11 cellular contexts compared by ENCODE assay signal in the genomic region with DNA sequence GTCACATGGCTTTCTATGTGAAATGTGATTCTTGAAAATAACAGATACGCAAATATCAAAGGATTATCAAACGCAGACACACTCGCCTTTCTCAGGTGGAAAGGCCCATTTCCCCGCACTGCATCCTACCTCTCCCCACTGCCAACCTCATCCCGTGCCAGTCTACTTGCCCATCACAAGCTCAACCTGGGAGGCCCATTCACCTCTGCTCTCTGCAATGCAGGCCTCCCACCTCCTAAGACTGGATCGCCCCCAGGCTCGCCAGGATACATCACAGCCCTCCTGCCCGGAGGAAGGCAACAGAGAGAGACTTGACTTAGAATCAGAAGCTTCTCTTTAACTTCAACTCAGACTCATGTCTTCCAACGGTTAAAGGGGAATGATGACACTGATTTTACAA. TPM values are rescaled to one million over a fixed set of nuclear protein-coding genes. Genes with fewer than 3 reads are reported as not detected.
DNase-seq lines count a peak whose midpoint lies in the region; ATAC-seq and TF ChIP-seq lines count a peak whose summit lies in the region.
"Had no signal": no experiment of that assay in that cellular context is flagged by ENCODE, and none has a peak within 500 bp of the region (broad histone marks: within the 10 kb centered on the region; RNA-seq: fewer than 3 reads in every experiment).

No MANE protein-coding gene starts in this region.

- POLR2A ChIA-PET in AG04450 (lab: Yijun Ruan, JAX) = interaction anchor here (0.7 to 1.0 kb wide), 4 partner anchors 34 to 1333 kb away, joined by 3 to 5 read pairs (median 3); partner anchors contain the start of gene APLP2

- no peaks in the 10 kb centered on the region for H3K9me3 ChIP-seq in AG04450 (ENCODE audit: control insufficient read depth, insufficient read depth, low read length)
- peaks cover 6% of the 10 kb centered on the region for H3K9me3 ChIP-seq in endodermal cell (ENCODE audit: control insufficient read depth, low read length)
- H3K9me3 ChIP-seq: neutrophil had no signal

- H3K4me1 ChIP-seq in endodermal cell (ENCODE audit: control insufficient read depth, insufficient read depth, low read length) = no peaks in the 10 kb centered on the region

- CTCF ChIA-PET in AG04450 (lab: Charles Lee) = interaction anchor here (0.6 to 1.1 kb wide), 3 partner anchors 12 to 270 kb away, joined by 3 to 4 read pairs (median 3); no protein-coding TSS in a partner anchor

- H3K27ac Mint-ChIP-seq in endodermal cell (peak overlapping the region; percentile 88), neural crest cell (ENCODE audit: unreplicated experiment) (peak overlapping the region; percentile 80)
- no peak overlapping the region for H3K27ac Mint-ChIP-seq in stimulated activated memory B cell treated with anti-CD40 and anti-IgM and Interleukin-4, amounts not matched to agents 10 μg/mL and 1 μg/mL and 100 μg/mL, for 72 hours

- no peak for DNase-seq in AG04450 (ENCODE audit: low read depth, low spot score)
- DNase-seq in HK-2 (ENCODE audit: unreplicated experiment) = peak; percentile 16
- peak; percentile 57 for DNase-seq in endodermal cell
- DNase-seq in neural crest cell (ENCODE audit: low read depth, low spot score) = no peak
- no peak for DNase-seq in COR-L47 (lab: John Stamatoyannopoulos, UW)
- no peak for DNase-seq in NCI-H1417 (lab: John Stamatoyannopoulos, UW)
- DNase-seq: activated CD4-positive, alpha-beta T cell treated with anti-CD3 and anti-CD28 coated beads for 48 hours; hippocampal formation had no signal

- ATAC-seq in HG03571 (IDR thresholded peaks at IDR 0.05; ENCODE audit: unreplicated experiment) = no peak
- ATAC-seq in stimulated activated memory B cell treated with anti-CD40 and anti-IgM and Interleukin-4, amounts not matched to agents 10 μg/mL and 1 μg/mL and 100 μg/mL, for 72 hours = no peak

- H3K4me1 Mint-ChIP-seq in endodermal cell (peaks cover 13% of the 10 kb centered on the region), neural crest cell (peaks cover 9% of the 10 kb centered on the region)
- H3K4me1 Mint-ChIP-seq in stimulated activated memory B cell treated with anti-CD40 and anti-IgM and Interleukin-4, amounts not matched to agents 10 μg/mL and 1 μg/mL and 100 μg/mL, for 72 hours = no peaks in the 10 kb centered on the region

- H3K27me3 Mint-ChIP-seq in endodermal cell (ENCODE audit: insufficient read depth) (no peaks in the 10 kb centered on the region), neural crest cell (ENCODE audit: low read depth) (no peaks in the 10 kb centered on the region)
- no peaks in the 10 kb centered on the region for H3K27me3 Mint-ChIP-seq in stimulated activated memory B cell treated with anti-CD40 and anti-IgM and Interleukin-4, amounts not matched to agents 10 μg/mL and 1 μg/mL and 100 μg/mL, for 72 hours

- H3K27me3 ChIP-seq in AG04450 (ENCODE audit: control insufficient read depth, insufficient read depth, low read length) = no peaks in the 10 kb centered on the region
- H3K27me3 ChIP-seq in endodermal cell (ENCODE audit: control insufficient read depth, insufficient read depth, low read length, poor library complexity, severe bottlenecking) = no peaks in the 10 kb centered on the region
- H3K27me3 ChIP-seq: neutrophil had no signal

- WGBS in endodermal cell (ENCODE audit: insufficient coverage in 1 of 2, insufficient read length in 1 of 2), 2 experiments = 80 to 90% methylated on average over 1 to 9 of the region's 9 CpGs

- H3K27ac ChIP-seq in AG04450 (ENCODE audit: low read depth, low read length) (peak overlapping the region; percentile 52), endodermal cell (ENCODE audit: low read depth, low read length) (peak overlapping the region; percentile 70)
- H3K27ac ChIP-seq: neutrophil had no signal

- H3K36me3 Mint-ChIP-seq in endodermal cell (ENCODE audit: low read depth) (peaks cover 70% of the 10 kb centered on the region), neural crest cell (ENCODE audit: low read depth) (peaks cover 32% of the 10 kb centered on the region)
- peaks cover 63% of the 10 kb centered on the region for H3K36me3 Mint-ChIP-seq in stimulated activated memory B cell treated with anti-CD40 and anti-IgM and Interleukin-4, amounts not matched to agents 10 μg/mL and 1 μg/mL and 100 μg/mL, for 72 hours

- TF ChIP-seq CTCF in AG04450 (IDR thresholded peaks at IDR 0.05; ENCODE audit: low read depth, low read length) (no peak), endodermal cell (conservative IDR thresholded peaks at IDR 0.05) (no peak), neural crest cell (conservative IDR thresholded peaks at IDR 0.05) (no peak)

- H3K36me3 ChIP-seq in endodermal cell (ENCODE audit: control insufficient read depth, insufficient read depth, low read length) = peaks cover 66% of the 10 kb centered on the region

- H3K4me3 Mint-ChIP-seq in endodermal cell (no peak overlapping the region), neural crest cell (no peak overlapping the region)
- H3K4me3 Mint-ChIP-seq in stimulated activated memory B cell treated with anti-CD40 and anti-IgM and Interleukin-4, amounts not matched to agents 10 μg/mL and 1 μg/mL and 100 μg/mL, for 72 hours = no peak overlapping the region

- H3K9me3 Mint-ChIP-seq in endodermal cell (no peaks in the 10 kb centered on the region), neural crest cell (no peaks in the 10 kb centered on the region)
- no peaks in the 10 kb centered on the region for H3K9me3 Mint-ChIP-seq in stimulated activated memory B cell treated with anti-CD40 and anti-IgM and Interleukin-4, amounts not matched to agents 10 μg/mL and 1 μg/mL and 100 μg/mL, for 72 hours

- H3K4me3 ChIP-seq in AG04450 (ENCODE audit: low read depth, low read length) = no peak overlapping the region
- H3K4me3 ChIP-seq in endodermal cell (ENCODE audit: low read length) = no peak overlapping the region

- no peak overlapping the region for H3K9ac ChIP-seq in endodermal cell (ENCODE audit: extremely low read depth, low read length, poor library complexity, severe bottlenecking)

RNA-seq across cellular contexts. Expression of gene NFRKB, which starts 33.3 kb away (rescaled TPM):
- 12.7 TPM in 2 replicates for polyA plus RNA-seq in AG04450 (2011; rRNA removed)
- 19.9 and 24.0 TPM in 2 replicates for polyA minus RNA-seq in AG04450 (2011; rRNA and poly(A)+ RNA removed)
- total RNA-seq in endodermal cell = 10 to 100 TPM; 46.1 to 46.5 TPM
- polyA plus RNA-seq in endodermal cell (2013, experiment 1 of 2) = 38.8 TPM
- 35.3 TPM for polyA plus RNA-seq in endodermal cell (2013, experiment 2 of 2)
- 56.9 and 58.6 TPM in 2 replicates for total RNA-seq in neural crest cell

RNA-seq across cellular contexts. Expression of gene TMEM45B, which starts 46.5 kb away (rescaled TPM):
- polyA plus RNA-seq in AG04450 (2011; rRNA removed) = not detected in 2 replicates
- polyA minus RNA-seq in AG04450 (2011; rRNA and poly(A)+ RNA removed) = not detected in 2 replicates
- total RNA-seq in endodermal cell (not detected), neural crest cell (not detected in 2 replicates)
- not detected for polyA plus RNA-seq in endodermal cell (2013, experiment 1 of 2)
- polyA plus RNA-seq in endodermal cell (2013, experiment 2 of 2) = not detected

Comparison
In these comparisons a context has a peak if more than half of its experiments do, and no peak if none do; other contexts are left out.
1. DNase-seq: peak in HK-2 (single experiment) and endodermal cell (single experiment); none in AG04450 (single experiment), neural crest cell (single experiment), COR-L47 (single experiment) and NCI-H1417 (0 of 3).